Comparison of ENCODE assay signal across 1 cellular context in genomic region chr3:157354254-157354653, GRCh38.
TF ChIP-seq lines count a peak whose summit lies in the region.

No MANE protein-coding gene starts in this region.

TF ChIP-seq in K562, 482 proteins besides CTCF, POLR2A, EP300 and RAD21 (continued from another document):
- TF ChIP-seq TCF3 (CRISPR knock-in tag; IDR thresholded peaks at IDR 0.05) (peak; percentile 44; the same call in 1 of the 2 replicates), E2F6 (IDR thresholded peaks at IDR 0.05; ENCODE audit: borderline replicate concordance in 1 of 2, extremely low read depth in 1 of 2, insufficient read depth in 1 of 2, insufficient read length in 1 of 2, low read depth in 1 of 2, low read length in 1 of 2, poor library complexity in 1 of 2, severe bottlenecking in 1 of 2) (no peak), MTA2 (IDR thresholded peaks at IDR 0.05; ENCODE audit: low read depth) (peak; percentile 66; the same call in 1 of the 2 replicates), ZBTB2 (IDR thresholded peaks at IDR 0.05) (no peak), PML (IDR thresholded peaks at IDR 0.05; ENCODE audit: low read length) (peak; percentile 67; the same call in 1 of the 2 replicates), TEAD1 (CRISPR knock-in tag; IDR thresholded peaks at IDR 0.05) (0 out of 4 replicates have a peak, but pooled peaks of 1 of the 2 experiments have one; percentile 43), PHF21A (IDR thresholded peaks at IDR 0.05; ENCODE audit: borderline replicate concordance, low read depth) (no peak), ZNF134 (CRISPR knock-in tag; conservative IDR thresholded peaks at IDR 0.05) (0 out of 2 replicates have a peak, but pooled peaks have one; percentile 34), ZBTB11 (CRISPR knock-in tag; IDR thresholded peaks at IDR 0.05) (peak in 1 of 3 experiments; percentile 97; a peak in 2 of 6 replicates), STAT5A (IDR thresholded peaks at IDR 0.05; ENCODE audit: borderline replicate concordance, low read length) (peak; percentile 10; the same call in 1 of the 2 replicates), TAL1 (IDR thresholded peaks at IDR 0.05) (peak; percentile 81), SOX6 (IDR thresholded peaks at IDR 0.05) (0 out of 2 replicates have a peak, but pooled peaks have one; percentile 51), HNRNPUL1 (IDR thresholded peaks at IDR 0.05; ENCODE audit: low read length) (no peak)
